In the genomic region with DNA sequence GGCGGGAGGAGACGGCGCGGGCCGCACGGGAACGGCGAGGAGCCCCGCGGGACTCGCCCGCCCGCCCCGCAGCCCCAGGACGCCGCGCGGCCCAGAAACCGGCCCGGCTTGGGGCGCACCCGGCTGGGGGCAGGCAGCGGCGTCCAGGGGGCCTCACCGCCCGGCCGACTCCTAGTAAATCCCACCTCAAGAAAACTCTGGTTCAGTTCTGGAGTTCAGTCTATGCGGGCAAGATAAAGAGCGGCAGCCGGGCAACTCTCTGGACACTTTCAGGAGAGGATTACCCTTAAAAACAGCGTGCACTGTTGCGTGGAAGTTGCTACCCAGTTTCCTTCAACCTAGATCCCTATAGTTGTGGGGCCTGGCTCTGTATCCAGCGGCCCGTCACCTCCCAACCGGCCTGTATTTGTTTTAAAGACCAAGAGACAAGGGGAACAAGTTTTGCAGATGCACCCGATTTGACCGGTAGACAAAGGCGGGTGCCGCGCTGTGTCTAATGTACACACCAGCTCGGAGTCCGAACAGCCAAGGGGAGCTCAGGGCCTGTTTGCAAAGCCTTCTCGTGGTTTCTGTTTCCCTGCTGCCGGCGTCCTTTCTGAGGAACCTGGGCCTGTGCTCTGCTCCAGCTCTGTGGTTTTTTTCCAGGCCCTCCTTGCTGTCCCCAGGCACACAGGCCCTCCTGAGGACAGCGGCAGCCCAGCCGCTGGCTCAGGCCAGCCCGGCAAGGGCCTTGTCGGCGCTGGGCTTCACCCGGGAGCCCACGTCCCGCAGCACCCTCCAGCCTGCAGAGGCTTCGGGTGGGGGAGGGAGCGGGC, we compare ENCODE assay signal across 10 cellular contexts. TPM values are rescaled to one million over a fixed set of nuclear protein-coding genes. Genes with fewer than 3 reads are reported as not detected.
DNase-seq lines count a peak whose midpoint lies in the region; ATAC-seq and TF ChIP-seq lines count a peak whose summit lies in the region.
"Had no signal": no experiment of that assay in that cellular context is flagged by ENCODE, and none has a peak within 500 bp of the region (broad histone marks: within the 10 kb centered on the region; RNA-seq: fewer than 3 reads in every experiment).

No MANE protein-coding gene starts in this region.

- no peaks in the 10 kb centered on the region for H4K20me1 ChIP-seq in PC-9 (ENCODE audit: insufficient read depth)

- H3K79me2 ChIP-seq in PC-9 (ENCODE audit: low read depth) = no peaks in the 10 kb centered on the region

- no peaks in the 10 kb centered on the region for H3K9me3 ChIP-seq in HAP-1
- H3K9me3 ChIP-seq in PC-9 (ENCODE audit: insufficient read depth, low read depth) = no peaks in the 10 kb centered on the region

- intact Hi-C loops in PC-9 (cut with micrococcal nuclease; ENCODE audit: unreplicated experiment) = loop anchor here (10.0 kb wide), 1 partner anchor 123 kb away; no protein-coding TSS in a partner anchor

- CTCF ChIA-PET in PC-9 (lab: Charles Lee) = no interaction called here

- H3K27me3 Mint-ChIP-seq in activated naive CD8-positive, alpha-beta T cell treated with anti-CD3 and anti-CD28 coated beads, Interleukin-2, amount 50 U/mL, for 24 hours = peaks cover 62% of the 10 kb centered on the region
- peaks cover 38 to 73% (median 66%) of the 10 kb centered on the region in 3 donors for H3K27me3 Mint-ChIP-seq in naive B cell

- DNase-seq in AG10803 (ENCODE audit: low read depth) (peak; percentile 36), HAP-1 (ENCODE audit: low spot score in 2 of 2) (peak; percentile 28 to 60), naive B cell (no peak), PC-9 (no peak)
- DNase-seq in activated naive CD8-positive, alpha-beta T cell treated with anti-CD3 and anti-CD28 coated beads, Interleukin-2, amount 50 U/mL, for 24 hours = no peak
- DNase-seq in stimulated activated naive CD4-positive, alpha-beta T cell (lab: John Stamatoyannopoulos, UW) = no peak
- DNase-seq: NCI-H2107, T-helper 9 cell had no signal

- no TSS peak for BruUV-seq in PC-9 (replicated peaks; lab: Mats Ljungman, UMichigan)

- H3K27ac Mint-ChIP-seq in activated naive CD8-positive, alpha-beta T cell treated with anti-CD3 and anti-CD28 coated beads, Interleukin-2, amount 50 U/mL, for 24 hours = no peak overlapping the region
- no peak overlapping the region for H3K27ac Mint-ChIP-seq in naive B cell

- H3K4me3 ChIP-seq in AG10803 (ENCODE audit: low read length) (peak overlapping the region; percentile 74), HAP-1 (peak overlapping the region; percentile 60), PC-9 (no peak overlapping the region)

- POLR2A ChIA-PET in PC-9 (lab: Charles Lee; ENCODE audit: unreplicated experiment) = no interaction called here

- peaks cover 2% of the 10 kb centered on the region for H3K36me3 Mint-ChIP-seq in activated naive CD8-positive, alpha-beta T cell treated with anti-CD3 and anti-CD28 coated beads, Interleukin-2, amount 50 U/mL, for 24 hours (ENCODE audit: low read depth)
- peaks cover 8 to 13% of the 10 kb centered on the region in 2 donors for H3K36me3 Mint-ChIP-seq in naive B cell

- no peak overlapping the region for H3K4me2 ChIP-seq in PC-9

- H3K9me2 ChIP-seq in PC-9 (ENCODE audit: insufficient read depth) = no peaks in the 10 kb centered on the region

- no peaks in the 10 kb centered on the region for H3K27me3 ChIP-seq in HAP-1 (ENCODE audit: low read depth)
- peaks cover 32% of the 10 kb centered on the region for H3K27me3 ChIP-seq in PC-9 (ENCODE audit: insufficient read depth, low read depth)

- H3K4me3 Mint-ChIP-seq in activated naive CD8-positive, alpha-beta T cell treated with anti-CD3 and anti-CD28 coated beads, Interleukin-2, amount 50 U/mL, for 24 hours = peak overlapping the region; percentile 32
- H3K4me3 Mint-ChIP-seq in naive B cell = peak overlapping the region; percentile 68 to 85 (median 78)

- no peaks in the 10 kb centered on the region for H3K9me3 Mint-ChIP-seq in activated naive CD8-positive, alpha-beta T cell treated with anti-CD3 and anti-CD28 coated beads, Interleukin-2, amount 50 U/mL, for 24 hours
- H3K9me3 Mint-ChIP-seq in naive B cell = peaks cover 0 to 7% (median 0%) of the 10 kb centered on the region in 7 donors

- peaks cover 26% of the 10 kb centered on the region for H3K4me1 Mint-ChIP-seq in activated naive CD8-positive, alpha-beta T cell treated with anti-CD3 and anti-CD28 coated beads, Interleukin-2, amount 50 U/mL, for 24 hours
- H3K4me1 Mint-ChIP-seq in naive B cell = peaks cover 23 to 31% (median 27%) of the 10 kb centered on the region in 3 donors

- in situ Hi-C loops in HAP-1 (cut with MboI; ENCODE audit: low sequenced_read_pairs) = no loop called here

- no peak overlapping the region for H2AFZ ChIP-seq in PC-9

- H3F3A ChIP-seq in PC-9 (ENCODE audit: insufficient read depth, low read depth) = no peaks in the 10 kb centered on the region

- H3K36me3 ChIP-seq in HAP-1 (replicated peaks) = peaks cover 23% of the 10 kb centered on the region
- H3K36me3 ChIP-seq in PC-9 (ENCODE audit: low read depth) = no peaks in the 10 kb centered on the region

- no peak for ATAC-seq in activated naive CD8-positive, alpha-beta T cell treated with anti-CD3 and anti-CD28 coated beads, Interleukin-2, amount 50 U/mL, for 24 hours
- ATAC-seq in naive B cell (ENCODE audit: low read depth in 2 of 2) (no peak), GM19351 (IDR thresholded peaks at IDR 0.05; ENCODE audit: unreplicated experiment) (no peak), HG02588 (IDR thresholded peaks at IDR 0.05; ENCODE audit: unreplicated experiment) (no peak)

- no peak overlapping the region for H3K27ac ChIP-seq in PC-9

- H3K4me1 ChIP-seq in HAP-1 = peaks cover 3% of the 10 kb centered on the region; the same call in 1 of the 2 replicates
- H3K4me1 ChIP-seq in PC-9 (replicated peaks; ENCODE audit: insufficient read depth) = no peaks in the 10 kb centered on the region

- no peak for TF ChIP-seq CTCF in AG10803 (conservative IDR thresholded peaks at IDR 0.05; ENCODE audit: low read length)
- no peak for TF ChIP-seq CTCF in PC-9 (conservative IDR thresholded peaks at IDR 0.05)

RNA-seq across cellular contexts. Expression of a gene that starts 1.1 kb away (rescaled TPM):
- not detected for polyA plus RNA-seq in naive B cell (ENCODE audit: low read depth in 6 of 6)
- 0.74 and 2.4 TPM in 2 replicates for total RNA-seq in PC-9 (2021)

RNA-seq across cellular contexts. Expression of a gene that starts 38.4 kb away (rescaled TPM):
- 1 to 10 TPM in 5 of 6 donors, under 1 TPM in 1; 0.38 to 6.2 (median 4.0) TPM for polyA plus RNA-seq in naive B cell (ENCODE audit: low read depth in 6 of 6)
- total RNA-seq in PC-9 (2021) = 0.35 and 2.0 TPM in 2 replicates

RNA-seq across cellular contexts. Expression of a gene that starts 47.4 kb away (rescaled TPM):
- polyA plus RNA-seq in naive B cell (ENCODE audit: low read depth in 6 of 6) = 1 to 10 TPM in 3 of 6 donors, under 1 TPM in 2, not detected in 1; 0.38 to 1.6 (median 1.0) TPM
- total RNA-seq in PC-9 (2021) = 2.0 and 8.1 TPM in 2 replicates

Comparison
In these comparisons a context has a peak if more than half of its experiments do, and no peak if none do; other contexts are left out.
1. DNase-seq: peak in AG10803 (single experiment) and HAP-1 (2 of 2); none in activated naive CD8-positive, alpha-beta T cell treated with anti-CD3 and anti-CD28 coated beads, Interleukin-2, amount 50 U/mL, for 24 hours (single experiment), naive B cell (single experiment), stimulated activated naive CD4-positive, alpha-beta T cell (0 of 6) and PC-9 (0 of 2).